ENCODE assay signal across 18 cellular contexts in the genomic region with DNA sequence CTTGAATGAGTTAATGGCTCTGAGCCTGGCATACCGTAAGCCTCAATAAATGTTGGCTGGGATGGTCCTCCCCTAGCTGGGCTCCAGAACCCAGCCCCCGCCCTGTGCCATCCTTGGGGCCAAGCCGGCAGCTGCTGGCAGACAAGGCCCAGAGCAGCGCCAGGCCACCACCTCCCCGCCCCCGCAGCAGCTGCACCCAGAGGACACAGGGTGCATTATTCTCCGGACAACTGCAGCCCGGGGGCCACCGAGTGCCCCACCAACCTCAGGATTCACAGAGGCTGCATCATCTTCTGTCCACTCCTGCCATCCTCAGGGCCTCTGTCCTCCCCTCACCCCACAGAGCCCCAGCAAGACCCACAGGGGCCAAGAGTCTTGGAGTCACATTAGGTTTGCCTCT.
DNase-seq lines count a peak whose midpoint lies in the region; ATAC-seq, FAIRE-seq and TF ChIP-seq lines count a peak whose summit lies in the region.
"Had no signal": no experiment of that assay in that cellular context is flagged by ENCODE, and none has a peak within 500 bp of the region (broad histone marks: within the 10 kb centered on the region; RNA-seq: fewer than 3 reads in every experiment).

No MANE protein-coding gene starts in this region.

- H3K9me2 ChIP-seq in GM23248 (ENCODE audit: insufficient read depth) = no peaks in the 10 kb centered on the region

- H3K9me3 ChIP-seq in GM23248 (ENCODE audit: low read depth) (no peaks in the 10 kb centered on the region), kidney (ENCODE audit: control insufficient read depth in 1 of 2, low read length in 2 of 2) (peaks cover 0 to 7% of the 10 kb centered on the region in 2 donors)

- H3K4me3 ChIP-seq in GM23248 = no peak overlapping the region
- H3K4me3 ChIP-seq in dorsolateral prefrontal cortex = no peak overlapping the region
- no peak overlapping the region for H3K4me3 ChIP-seq in kidney (ENCODE audit: low read length in 2 of 2)
- no peak overlapping the region for H3K4me3 ChIP-seq in rectal smooth muscle tissue (ENCODE audit: low read length)
- H3K4me3 ChIP-seq: lower lobe of right lung had no signal

- H3K27me3 ChIP-seq in GM23248 (replicated peaks; ENCODE audit: insufficient read depth) (no peaks in the 10 kb centered on the region), dorsolateral prefrontal cortex (no peaks in the 10 kb centered on the region), rectal smooth muscle tissue (ENCODE audit: control insufficient read depth, insufficient read depth, low read length) (no peaks in the 10 kb centered on the region)

- H2AFZ ChIP-seq in GM23248 = no peak overlapping the region

- no peak for ATAC-seq in GM18868 (IDR thresholded peaks at IDR 0.05; ENCODE audit: unreplicated experiment)
- ATAC-seq: Panc1; stimulated activated naive CD8-positive, alpha-beta T cell treated with anti-CD3 and anti-CD28 coated beads, Interleukin-15, Interleukin-2, amounts not matched to agents 100 U/mL and 50 U/mL, for 24 hours had no signal

- 37 to 52% methylated on average over 8 to 9 of the region's 9 CpGs for WGBS in GM23248 (ENCODE audit: low coverage in 1 of 2, low lambda C conversion rate in 2 of 2, missing lambda C conversion rate in 2 of 2), 2 experiments

- DNase-seq in GM23248 = peak; percentile 20
- DNase-seq in dorsolateral prefrontal cortex = peak; percentile 54 to 97 (median 94)
- DNase-seq in kidney = peak; percentile 71
- DNase-seq in NCI-H2081 (lab: John Stamatoyannopoulos, UW) = no peak
- no peak for DNase-seq in DMS79 treated with DMSO at 0.1 percent for 48 hours (lab: John Stamatoyannopoulos, UW)
- DNase-seq in NCI-H1930 (lab: John Stamatoyannopoulos, UW) = no peak
- DNase-seq: activated effector memory CD4-positive, alpha-beta T cell treated with anti-CD3 and anti-CD28 coated beads, Interleukin-2, amount 50 U/mL, for 16 hours; Calu3; H7; lower lobe of right lung; NCI-H2029 treated with DMSO at 0.1 percent for 48 hours; NCI-H748 treated with DMSO at 0.1 percent for 48 hours; stimulated activated naive CD8-positive, alpha-beta T cell treated with anti-CD3 and anti-CD28 coated beads, Interleukin-15, Interleukin-2, amounts not matched to agents 100 U/mL and 50 U/mL, for 24 hours; WERI-Rb-1 had no signal

- H3K79me2 ChIP-seq in GM23248 (ENCODE audit: insufficient read depth) = peaks cover 17% of the 10 kb centered on the region

- no peaks in the 10 kb centered on the region for H3F3A ChIP-seq in GM23248 (ENCODE audit: insufficient read depth)

- H3K27ac ChIP-seq in GM23248 (no peak overlapping the region), dorsolateral prefrontal cortex (peak overlapping the region; percentile 49 to 97 (median 90)), kidney (ENCODE audit: low read depth in 2 of 2, low read length in 2 of 2) (no peak overlapping the region), rectal smooth muscle tissue (ENCODE audit: low read depth, low read length) (peak overlapping the region; percentile 63)
- H3K27ac ChIP-seq: lower lobe of right lung, WERI-Rb-1 had no signal

- in situ Hi-C loops in GM23248 (cut with MboI) = no loop called here

- FAIRE-seq in kidney (lab: Jason Lieb, UNC) = no peak
- FAIRE-seq: G401.6 had no signal

- H3K4me2 ChIP-seq in GM23248 (ENCODE audit: unreplicated experiment) = no peak overlapping the region

- H3K4me1 ChIP-seq in GM23248 (ENCODE audit: insufficient read depth) (no peaks in the 10 kb centered on the region), kidney (ENCODE audit: control insufficient read depth in 1 of 2, insufficient read depth in 1 of 2, low read depth in 1 of 2, low read length in 2 of 2) (peaks cover 3 to 4% of the 10 kb centered on the region in 2 donors), rectal smooth muscle tissue (ENCODE audit: control insufficient read depth, insufficient read depth, low read length) (peaks cover 8% of the 10 kb centered on the region)

- H3K36me3 ChIP-seq in GM23248 (ENCODE audit: low read depth) = peaks cover 26% of the 10 kb centered on the region; the same call in 1 of the 2 replicates
- peaks cover 19 to 29% of the 10 kb centered on the region in 2 donors for H3K36me3 ChIP-seq in kidney (ENCODE audit: control insufficient read depth in 1 of 2, insufficient read depth in 2 of 2, low read length in 2 of 2)
- H3K36me3 ChIP-seq in rectal smooth muscle tissue (ENCODE audit: control insufficient read depth, insufficient read depth, low read length) = peaks cover 36% of the 10 kb centered on the region

- H4K20me1 ChIP-seq in GM23248 (ENCODE audit: insufficient read depth) = no peaks in the 10 kb centered on the region

- TF ChIP-seq CTCF in dorsolateral prefrontal cortex (IDR thresholded peaks at IDR 0.05 in 54 of 56, conservative IDR thresholded peaks at IDR 0.05 in 2 of 56; ENCODE audit: low read depth in 1 of 56, partially characterized antibody in 56 of 56) = peak in 43 of 56 donors; percentile 15 to 64 (median 40)
- TF ChIP-seq CTCF in kidney (IDR thresholded peaks at IDR 0.05; ENCODE audit: borderline replicate concordance, extremely low read depth, insufficient read depth) = no peak

- intact Hi-C loops in dorsolateral prefrontal cortex (cut with DNase I) = loop anchor here in 1 of 2 donors (2.0 to 5.0 kb wide), 2 partner anchors 38 to 293 kb away; no protein-coding TSS in a partner anchor
- intact Hi-C loops in kidney (cut with DNase I) = no loop called here

- no peak overlapping the region; the same call in 1 of the 2 replicates for H3K9ac ChIP-seq in GM23248
- H3K9ac ChIP-seq in kidney (ENCODE audit: low read length in 2 of 2) = no peak overlapping the region
- H3K9ac ChIP-seq in rectal smooth muscle tissue (ENCODE audit: low read length) = no peak overlapping the region

Comparison
In these comparisons a context has a peak if more than half of its experiments do, and no peak if none do; other contexts are left out.
1. DNase-seq: peak in GM23248 (single experiment), dorsolateral prefrontal cortex (10 of 10) and kidney (single experiment); none in NCI-H2081 (0 of 2), DMS79 treated with DMSO at 0.1 percent for 48 hours (single experiment) and NCI-H1930 (0 of 2).
2. H3K27ac ChIP-seq: peak in dorsolateral prefrontal cortex (59 of 59) and rectal smooth muscle tissue (single experiment); none in GM23248 (single experiment) and kidney (0 of 2).